In genomic region chr1:60114735-60115318, GRCh38 we compare ENCODE assay signal across 23 cellular contexts. TPM values are rescaled to one million over a fixed set of nuclear protein-coding genes. Genes with fewer than 3 reads are reported as not detected.
DNase-seq lines count a peak whose midpoint lies in the region; ATAC-seq, FAIRE-seq and TF ChIP-seq lines count a peak whose summit lies in the region.
"Had no signal": no experiment of that assay in that cellular context is flagged by ENCODE, and none has a peak within 500 bp of the region (broad histone marks: within the 10 kb centered on the region; RNA-seq: fewer than 3 reads in every experiment).

No MANE protein-coding gene starts in this region.

- H4K91ac ChIP-seq in H1 (replicated peaks; ENCODE audit: insufficient read length, low read length) = no peak overlapping the region

- H2BK15ac ChIP-seq in H1 (ENCODE audit: low read length) = no peak overlapping the region

- H2AFZ ChIP-seq in GM23338 = peak overlapping the region; percentile 5; the same call in 1 of the 2 replicates
- H2AFZ ChIP-seq in H1 (ENCODE audit: low read length) = peak overlapping the region; percentile 88; the same call in 1 of the 2 replicates

- H3K9me3 ChIP-seq in H1 (ENCODE audit: insufficient read depth in 2 of 2, low read depth in 1 of 2, low read length in 1 of 2) = no peaks in the 10 kb centered on the region
- H3K9me3 ChIP-seq: BE2C, HAP-1, SJSA1 had no signal

- H4K8ac ChIP-seq in H1 (ENCODE audit: extremely low read depth, insufficient read depth, low read length) = no peak overlapping the region

- no peaks in the 10 kb centered on the region for H3K79me2 ChIP-seq in GM23338 (replicated peaks; ENCODE audit: insufficient read depth)
- no peaks in the 10 kb centered on the region for H3K79me2 ChIP-seq in H1 (ENCODE audit: control insufficient read depth in 1 of 2, insufficient read depth in 2 of 2, low read length in 2 of 2)

- H3K14ac ChIP-seq in H1 (ENCODE audit: insufficient read length) = no peak overlapping the region

- H3K27ac Mint-ChIP-seq in GM23338 (peak overlapping the region; percentile 17; the same call in 1 of the 2 replicates), nephron (peak overlapping the region; percentile 8 to 88 (median 55))
- H3K27ac Mint-ChIP-seq: CD8-positive, alpha-beta T cell had no signal

- H3K9ac ChIP-seq in H1 (replicated peaks in 1 of 4; ENCODE audit: extremely low read depth in 1 of 4, low read depth in 3 of 4, low read length in 3 of 4) = no peak overlapping the region
- H3K9ac ChIP-seq: KMS-11 had no signal

- no peak overlapping the region for H3K4me3 ChIP-seq in GM23338
- H3K4me3 ChIP-seq in H1 (ENCODE audit: extremely low read depth in 1 of 4, insufficient read depth in 2 of 4, low read depth in 3 of 4, low read length in 4 of 4) = no peak overlapping the region
- H3K4me3 ChIP-seq: HAP-1, SJSA1 had no signal

- peaks cover 8% of the 10 kb centered on the region for H3K4me1 Mint-ChIP-seq in GM23338
- peaks cover 18% of the 10 kb centered on the region for H3K4me1 Mint-ChIP-seq in nephron

- H3K27ac ChIP-seq in GM23338 (ENCODE audit: low read depth) = no peak overlapping the region
- no peak overlapping the region for H3K27ac ChIP-seq in H1 (ENCODE audit: low read depth, low read length)
- H3K27ac ChIP-seq: HL-60, KMS-11, SJSA1 had no signal

- H2BK20ac ChIP-seq in H1 (ENCODE audit: low read length) = no peak overlapping the region

- H2BK12ac ChIP-seq in H1 (ENCODE audit: low read depth, low read length) = no peak overlapping the region

- peak; percentile 22 for DNase-seq in GM23338 (ENCODE audit: low spot score)
- DNase-seq in H1 (ENCODE audit: low read depth in 1 of 2, low spot score in 2 of 2) = no peak
- DNase-seq in renal cortical epithelial cell (ENCODE audit: low read depth) = peak; percentile 38
- DNase-seq in RKO (ENCODE audit: low spot score) = no peak
- DNase-seq: BE2C; CD8-positive, alpha-beta T cell; MV-4-11; NCI-H1694 treated with DMSO at 0.1 percent for 48 hours; NCI-H510A; NCI-H774; PC-3 had no signal

- no peak for FAIRE-seq in H1 (lab: Jason Lieb, UNC)
- FAIRE-seq: A204.1, D721Med, GM12892, GM18507 had no signal

- H3K4me2 ChIP-seq in GM23338 (no peak overlapping the region), H1 (ENCODE audit: insufficient read depth in 1 of 2, low read depth in 2 of 2, low read length in 2 of 2) (peak overlapping the region in 1 of 2 experiments; percentile 54; a peak in 1 of 4 replicates)
- H3K4me2 ChIP-seq: KMS-11 had no signal

- CTCF ChIA-PET in H1 (lab: Charles Lee; ENCODE audit: partially characterized antibody) = interaction anchor here (0.6 to 4.1 kb wide), 12 partner anchors 13 to 862 kb away, joined by 3 to 21 read pairs (median 4); no protein-coding TSS in a partner anchor

- H3K27me3 Mint-ChIP-seq in GM23338 (ENCODE audit: insufficient read depth, low read depth, poor library complexity) (peaks cover 5% of the 10 kb centered on the region), nephron (ENCODE audit: low read depth) (peaks cover 9% of the 10 kb centered on the region)

- H3K36me3 Mint-ChIP-seq in GM23338 (ENCODE audit: low read depth) (no peaks in the 10 kb centered on the region), nephron (ENCODE audit: low read depth) (no peaks in the 10 kb centered on the region)
- H3K36me3 Mint-ChIP-seq: CD8-positive, alpha-beta T cell had no signal

- no peaks in the 10 kb centered on the region for H3K23me2 ChIP-seq in H1 (ENCODE audit: low read depth, low read length)

- H3K27me3 ChIP-seq in GM23338 (ENCODE audit: insufficient read depth) (no peaks in the 10 kb centered on the region), H1 (replicated peaks in 1 of 4; ENCODE audit: control insufficient read depth in 3 of 4, extremely low read depth in 1 of 4, insufficient read depth in 3 of 4, low read length in 3 of 4) (no peaks in the 10 kb centered on the region)
- H3K27me3 ChIP-seq: BE2C, SJSA1 had no signal

- H4K20me1 ChIP-seq in GM23338 (replicated peaks; ENCODE audit: insufficient read depth) = no peaks in the 10 kb centered on the region
- no peaks in the 10 kb centered on the region for H4K20me1 ChIP-seq in H1 (replicated peaks in 1 of 2; ENCODE audit: control insufficient read depth in 1 of 2, insufficient read depth in 2 of 2, low read length in 2 of 2)

- no peak overlapping the region for H3K23ac ChIP-seq in H1 (ENCODE audit: insufficient read length)

- 65% methylated on average over 7 of the region's 7 CpGs; no CpG with 5 or more reads in 1 of the 2 experiments for WGBS in H1 (ENCODE audit: extremely low coverage in 1 of 2, insufficient coverage in 1 of 2, insufficient read length in 1 of 2, insufficient replicate concordance in 2 of 2, low coverage in 1 of 2, low lambda C conversion rate in 2 of 2, missing lambda C conversion rate in 1 of 2), 2 experiments

- no peaks in the 10 kb centered on the region for H3F3A ChIP-seq in GM23338 (replicated peaks; ENCODE audit: low read depth)

- no peak for TF ChIP-seq POLR2A in H1 (IDR thresholded peaks at IDR 0.05; ENCODE audit: control extremely low read depth in 1 of 2, low read depth in 2 of 2, low read length in 2 of 2)

- no peaks in the 10 kb centered on the region for H3K36me3 ChIP-seq in GM23338 (ENCODE audit: insufficient read depth)
- no peaks in the 10 kb centered on the region for H3K36me3 ChIP-seq in H1 (ENCODE audit: control insufficient read depth in 2 of 4, insufficient read depth in 4 of 4, low read length in 3 of 4)
- H3K36me3 ChIP-seq: BE2C, HAP-1, SJSA1 had no signal

- TF ChIP-seq EP300 in H1 (IDR thresholded peaks at IDR 0.05; ENCODE audit: borderline replicate concordance in 1 of 2, low read depth in 2 of 2, low read length in 2 of 2) = no peak

- H3K9me3 Mint-ChIP-seq in GM23338 = no peaks in the 10 kb centered on the region
- no peaks in the 10 kb centered on the region for H3K9me3 Mint-ChIP-seq in nephron

- POLR2A ChIA-PET in H1 (lab: Charles Lee; ENCODE audit: partially characterized antibody) = interaction anchor here (0.6 kb wide), 1 partner anchor 143 kb away, joined by 3 read pairs; no protein-coding TSS in a partner anchor

- no peaks in the 10 kb centered on the region for H3K79me1 ChIP-seq in H1 (ENCODE audit: low read depth, low read length)

- no peak overlapping the region for H3K18ac ChIP-seq in H1 (ENCODE audit: extremely low read depth, low read length)

- TF ChIP-seq CTCF in GM23338 (conservative IDR thresholded peaks at IDR 0.05; ENCODE audit: low read depth in 2 of 2) (peak in 1 of 2 experiments; percentile 20; a peak in 2 of 4 replicates), H1 (IDR thresholded peaks at IDR 0.05; ENCODE audit: control extremely low read depth in 1 of 3, insufficient read depth in 1 of 3, low read depth in 1 of 3, low read length in 3 of 3) (peak in 1 of 3 experiments; percentile 20; a peak in 1 of 4 replicates), nephron (IDR thresholded peaks at IDR 0.05; ENCODE audit: unreplicated experiment in 3 of 3) (no peak)

- no peak overlapping the region for H4K5ac ChIP-seq in H1 (ENCODE audit: insufficient read length, low read depth, low read length)

- H3K4me1 ChIP-seq in GM23338 (ENCODE audit: insufficient read depth) (no peaks in the 10 kb centered on the region), H1 (replicated peaks in 1 of 4; ENCODE audit: control insufficient read depth in 3 of 4, insufficient read depth in 4 of 4, low read length in 3 of 4) (peaks cover 0 to 4% (median 0%) of the 10 kb centered on the region in 4 experiments; a peak in 1 of 7 replicates)
- H3K4me1 ChIP-seq: BE2C, HAP-1, SJSA1 had no signal

- TF ChIP-seq RAD21 in H1 (IDR thresholded peaks at IDR 0.05 in 1 of 2, conservative IDR thresholded peaks at IDR 0.05 in 1 of 2; ENCODE audit: low read depth in 2 of 2, low read length in 2 of 2) = no peak

- H2BK120ac ChIP-seq in H1 (replicated peaks; ENCODE audit: low read depth, low read length) = no peak overlapping the region

- no peaks in the 10 kb centered on the region for H3K9me2 ChIP-seq in GM23338 (ENCODE audit: insufficient read depth)

- H2AK5ac ChIP-seq in H1 (ENCODE audit: low read depth, low read length) = no peak overlapping the region

- H3K56ac ChIP-seq in H1 (replicated peaks; ENCODE audit: insufficient read length, low read depth, low read length) = no peak overlapping the region

- H3K4me3 Mint-ChIP-seq in GM23338 = no peak overlapping the region
- peak overlapping the region in 1 of 3 experiments; percentile 55 for H3K4me3 Mint-ChIP-seq in nephron
- H3K4me3 Mint-ChIP-seq: CD8-positive, alpha-beta T cell had no signal

- ATAC-seq in GM23338 (peak; percentile 67), GM19328 (IDR thresholded peaks at IDR 0.05; ENCODE audit: unreplicated experiment) (no peak), esophagus mucosa (no peak)
- ATAC-seq: CD8-positive, alpha-beta T cell; PC-3 had no signal

- H2BK5ac ChIP-seq in H1 (ENCODE audit: low read depth, low read length) = no peak overlapping the region

- H3K4ac ChIP-seq in H1 (replicated peaks; ENCODE audit: insufficient read length, low read depth, low read length) = no peak overlapping the region

RNA-seq across cellular contexts. Expression of gene C1orf87, which starts 41.3 kb away (rescaled TPM):
- 0.07 TPM in 1 of 2 replicates, not detected in the other for total RNA-seq in GM23338 (2014; rRNA removed; shearing (Covaris generic))
- polyA plus RNA-seq in GM23338 (2016; fragmentation: Nextera tagmentation; extraction: Ambion mirVana) (0.21 TPM in 1 of 2 replicates, not detected in the other), H1 (2011; rRNA removed) (0.06 TPM in 1 of 2 replicates, not detected in the other)
- 0.29 and 0.41 TPM in 2 replicates for total RNA-seq in H1 (2021; fragmentation: NEBNext Ultra II Directional; extraction: Animal tissue kit (Norgen Biotek cat#: 25700))
- 0.12 TPM for polyA plus RNA-seq in H1 (2011; cell fraction: cytosol; rRNA removed)
- 0.16 TPM for polyA plus RNA-seq in H1 (2011; cell fraction: nucleus; rRNA removed)
- 0.17 to 0.20 TPM (median 0.19 TPM) in 3 of 4 replicates, not detected in the other for polyA plus RNA-seq in H1 (2012, experiment 1 of 2)
- polyA plus RNA-seq in H1 (2012, experiment 2 of 2) = not detected
- 0.12 TPM for polyA plus RNA-seq in H1 (2013, experiment 1 of 2)
- polyA plus RNA-seq in H1 (2013, experiment 2 of 2) = 0.18 TPM
- 0.22 TPM in 1 of 2 replicates, not detected in the other for polyA minus RNA-seq in H1 (2011; rRNA and poly(A)+ RNA removed)
- polyA minus RNA-seq in H1 (2011; cell fraction: cytosol; rRNA and poly(A)+ RNA removed) = not detected
- 0.30 TPM for polyA minus RNA-seq in H1 (2011; cell fraction: nucleus; rRNA and poly(A)+ RNA removed)
- total RNA-seq in renal cortical epithelial cell (0.17 TPM in 1 of 2 replicates, not detected in the other), esophagus mucosa (not detected)
- total RNA-seq: CD8-positive, alpha-beta T cell; HT1080; PC-3; SJSA1 had no signal

Comparison
In these comparisons a context has a peak if more than half of its experiments do, and no peak if none do; other contexts are left out.
1. DNase-seq: peak in GM23338 (single experiment) and renal cortical epithelial cell (single experiment); none in H1 (0 of 2) and RKO (single experiment).